8 cellular contexts compared by ENCODE assay signal in the genomic region with DNA sequence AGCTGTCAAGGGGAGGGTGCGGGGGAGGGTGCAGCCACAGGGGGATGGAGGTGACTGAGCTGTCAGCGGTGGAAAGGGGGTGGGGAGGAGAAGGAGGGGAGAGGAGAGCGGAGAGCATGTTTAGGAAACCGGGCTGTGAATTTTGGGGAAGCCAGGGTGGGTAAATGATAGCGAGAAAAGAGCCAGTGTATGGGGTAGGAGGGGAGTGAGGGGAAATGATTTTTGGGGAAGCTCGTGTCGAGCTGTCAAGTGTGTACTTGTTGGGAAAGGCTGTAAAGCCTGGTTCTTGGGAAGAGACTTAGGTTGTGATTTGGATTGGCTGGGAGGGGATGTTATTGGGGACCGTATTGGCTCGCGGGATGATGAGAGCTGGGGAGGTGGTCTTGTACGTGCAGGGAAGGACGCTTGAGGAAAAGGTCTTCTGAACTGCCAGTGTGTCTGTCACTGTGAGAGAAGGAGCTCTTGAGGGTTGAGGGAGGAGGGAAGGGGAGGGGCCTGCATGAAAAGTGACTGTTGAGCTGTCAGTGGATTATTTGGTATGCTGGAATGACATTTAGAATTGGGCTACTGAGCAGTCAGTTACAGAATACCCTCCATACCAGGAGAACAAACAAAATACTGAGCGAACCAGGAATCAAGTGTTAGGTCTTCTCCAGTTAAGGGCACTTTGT. TPM values are rescaled to one million over a fixed set of nuclear protein-coding genes. Genes with fewer than 3 reads are reported as not detected.
DNase-seq lines count a peak whose midpoint lies in the region; TF ChIP-seq lines count a peak whose summit lies in the region.

No MANE protein-coding gene starts in this region.

- H2BK5ac ChIP-seq in mesendoderm (ENCODE audit: low read length) = no peak overlapping the region

- H3K27ac Mint-ChIP-seq in activated CD4-positive, alpha-beta memory T cell treated with anti-CD3 and anti-CD28 coated beads, Interleukin-2, amount 10 ng/mL, durations not matched to agents 7 days and 5 days = peak overlapping the region; percentile 80

- H3K4me1 ChIP-seq in HEK293 (ENCODE audit: control insufficient read depth, insufficient read depth, low read length) (no peaks in the 10 kb centered on the region), endocrine pancreas (ENCODE audit: control insufficient read depth, insufficient read depth, low read length) (peaks cover 12% of the 10 kb centered on the region), mesendoderm (ENCODE audit: control insufficient read depth, low read depth, low read length) (peaks cover 6% of the 10 kb centered on the region)

- H3K4me3 ChIP-seq in HEK293 (ENCODE audit: low read depth, low read length) = peak overlapping the region; percentile 98
- H3K4me3 ChIP-seq in endocrine pancreas (ENCODE audit: control insufficient read depth, insufficient read depth, low read length) = peak overlapping the region; percentile 81
- H3K4me3 ChIP-seq in mesendoderm (ENCODE audit: low read length) = peak overlapping the region; percentile 50

- no peak overlapping the region for H4K5ac ChIP-seq in mesendoderm (ENCODE audit: low read length)

- H2AK5ac ChIP-seq in mesendoderm (ENCODE audit: low read length) = no peak overlapping the region

- no peaks in the 10 kb centered on the region for H3K9me3 ChIP-seq in HEK293 (ENCODE audit: control insufficient read depth, insufficient read depth, low read depth, low read length)
- no peaks in the 10 kb centered on the region for H3K9me3 ChIP-seq in endocrine pancreas (ENCODE audit: control insufficient read depth, low read length)

- no peak for TF ChIP-seq CTCF in HEK293 (tag by site-specific recombination; IDR thresholded peaks at IDR 0.05)

- H3K4me1 Mint-ChIP-seq in activated CD4-positive, alpha-beta memory T cell treated with anti-CD3 and anti-CD28 coated beads, Interleukin-2, amount 10 ng/mL, durations not matched to agents 7 days and 5 days = peaks cover 41% of the 10 kb centered on the region

- peaks cover 10% of the 10 kb centered on the region for H3K79me1 ChIP-seq in mesendoderm (ENCODE audit: low read length)

- no peak overlapping the region for H3K18ac ChIP-seq in mesendoderm (ENCODE audit: low read length)

- H2BK120ac ChIP-seq in mesendoderm (ENCODE audit: low read depth, low read length) = no peak overlapping the region

- H3K27me3 Mint-ChIP-seq in activated CD4-positive, alpha-beta memory T cell treated with anti-CD3 and anti-CD28 coated beads, Interleukin-2, amount 10 ng/mL, durations not matched to agents 7 days and 5 days = no peaks in the 10 kb centered on the region

- H3K27me3 ChIP-seq in endocrine pancreas (ENCODE audit: control insufficient read depth, insufficient read depth, low read length) (no peaks in the 10 kb centered on the region), mesendoderm (ENCODE audit: insufficient read depth, low read length, poor library complexity) (no peaks in the 10 kb centered on the region)

- no peak overlapping the region for H3K4ac ChIP-seq in mesendoderm (ENCODE audit: low read depth, low read length)

- H3K9ac ChIP-seq in endocrine pancreas (ENCODE audit: control insufficient read depth, insufficient read depth, low read length) = peak overlapping the region; percentile 99
- peak overlapping the region; percentile 88 for H3K9ac ChIP-seq in mesendoderm (ENCODE audit: low read length)

- peak overlapping the region; percentile 89 for H3K4me2 ChIP-seq in mesendoderm (ENCODE audit: low read length)

- peaks cover 0 to 10% of the 10 kb centered on the region in 2 experiments; a peak in 2 of 3 replicates for H3K36me3 ChIP-seq in HEK293 (ENCODE audit: control insufficient read depth in 2 of 2, insufficient read depth in 1 of 2, low read length in 2 of 2)
- H3K36me3 ChIP-seq in endocrine pancreas (ENCODE audit: control insufficient read depth, insufficient read depth, low read length) = no peaks in the 10 kb centered on the region
- H3K36me3 ChIP-seq in mesendoderm (ENCODE audit: control insufficient read depth, insufficient read depth, low read length) = no peaks in the 10 kb centered on the region

- no peak overlapping the region for H2BK15ac ChIP-seq in mesendoderm (replicated peaks; ENCODE audit: low read depth)

- WGBS in mesendoderm (ENCODE audit: extremely low coverage, insufficient coverage, low lambda C conversion rate) = no CpG with 5 or more reads among the region's 13 CpGs

- peak overlapping the region; percentile 93 for H3K4me3 Mint-ChIP-seq in activated CD4-positive, alpha-beta memory T cell treated with anti-CD3 and anti-CD28 coated beads, Interleukin-2, amount 10 ng/mL, durations not matched to agents 7 days and 5 days

- DNase-seq in DMS79 (lab: John Stamatoyannopoulos, UW) (peak; percentile 17), NCI-H345 (lab: John Stamatoyannopoulos, UW) (peak; percentile 45), mesendoderm (peak; percentile 73), epidermal melanocyte (ENCODE audit: insufficient read length, low spot score) (no peak)
- DNase-seq in activated CD4-positive, alpha-beta memory T cell treated with anti-CD3 and anti-CD28 coated beads, Interleukin-2, amount 10 ng/mL, durations not matched to agents 7 days and 5 days = peak; percentile 46
- peak; percentile 35 to 53 for DNase-seq in stimulated activated CD8-positive, alpha-beta memory T cell treated with anti-CD3 and anti-CD28 coated beads, Interleukin-7, amount 100 ng/mL, for 4 hours (ENCODE audit: low read depth in 2 of 2)

- no peaks in the 10 kb centered on the region for H3K9me3 Mint-ChIP-seq in activated CD4-positive, alpha-beta memory T cell treated with anti-CD3 and anti-CD28 coated beads, Interleukin-2, amount 10 ng/mL, durations not matched to agents 7 days and 5 days

- H3K79me2 ChIP-seq in mesendoderm (ENCODE audit: control insufficient read depth, insufficient read depth, low read length) = peaks cover 5% of the 10 kb centered on the region

- H3K56ac ChIP-seq in mesendoderm (ENCODE audit: low read length) = peak overlapping the region; percentile 93

- H4K8ac ChIP-seq in mesendoderm (ENCODE audit: low read depth, low read length) = no peak overlapping the region

- H3K27ac ChIP-seq in HEK293 (ENCODE audit: extremely low read depth, low read depth, low read length) (peak overlapping the region; percentile 79; the same call in 1 of the 2 replicates), mesendoderm (ENCODE audit: low read depth, low read length) (no peak overlapping the region)

- no peak overlapping the region for H3K23ac ChIP-seq in mesendoderm (ENCODE audit: low read length)

- H3K36me3 Mint-ChIP-seq in activated CD4-positive, alpha-beta memory T cell treated with anti-CD3 and anti-CD28 coated beads, Interleukin-2, amount 10 ng/mL, durations not matched to agents 7 days and 5 days (ENCODE audit: low read depth) = peaks cover 15% of the 10 kb centered on the region

- POLR2A ChIA-PET in HEK293 (lab: Yijun Ruan, JAX) = interaction anchor here (0.6 to 2.1 kb wide), 11 partner anchors 10 to 100 kb away, joined by 3 to 12 read pairs (median 4); a partner anchor contains a TSS
- POLR2A ChIA-PET in activated CD4-positive, alpha-beta memory T cell treated with anti-CD3 and anti-CD28 coated beads, Interleukin-2, amount 10 ng/mL, durations not matched to agents 7 days and 5 days (lab: Charles Lee) = interaction anchor here (0.8 to 2.4 kb wide), 12 partner anchors 10 to 256 kb away, joined by 3 to 20 read pairs (median 4); a partner anchor contains a TSS

- CTCF ChIA-PET in HEK293 (lab: Yijun Ruan, JAX) = interaction anchor here (0.9 to 2.0 kb wide), 3 partner anchors 59 to 376 kb away, joined by 3 to 6 read pairs (median 3); no protein-coding TSS in a partner anchor
- CTCF ChIA-PET in activated CD4-positive, alpha-beta memory T cell treated with anti-CD3 and anti-CD28 coated beads, Interleukin-2, amount 10 ng/mL, durations not matched to agents 7 days and 5 days (lab: Charles Lee) = interaction anchor here (1.2 to 2.2 kb wide), 6 partner anchors 27 to 1100 kb away, joined by 3 to 8 read pairs (median 5); a partner anchor contains a TSS

TF ChIP-seq in HEK293, 187 proteins besides CTCF, POLR2A, EP300 and RAD21 (continues in another document):
- TF ChIP-seq, protein P1, sequence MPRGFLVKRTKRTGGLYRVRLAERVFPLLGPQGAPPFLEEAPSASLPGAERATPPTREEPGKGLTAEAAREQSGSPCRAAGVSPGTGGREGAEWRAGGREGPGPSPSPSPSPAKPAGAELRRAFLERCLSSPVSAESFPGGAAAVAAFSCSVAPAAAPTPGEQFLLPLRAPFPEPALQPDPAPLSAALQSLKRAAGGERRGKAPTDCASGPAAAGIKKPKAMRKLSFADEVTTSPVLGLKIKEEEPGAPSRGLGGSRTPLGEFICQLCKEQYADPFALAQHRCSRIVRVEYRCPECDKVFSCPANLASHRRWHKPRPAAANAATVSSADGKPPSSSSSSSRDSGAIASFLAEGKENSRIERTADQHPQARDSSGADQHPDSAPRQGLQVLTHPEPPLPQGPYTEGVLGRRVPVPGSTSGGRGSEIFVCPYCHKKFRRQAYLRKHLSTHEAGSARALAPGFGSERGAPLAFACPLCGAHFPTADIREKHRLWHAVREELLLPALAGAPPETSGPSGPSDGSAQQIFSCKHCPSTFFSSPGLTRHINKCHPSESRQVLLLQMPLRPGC (tag by site-specific recombination; IDR thresholded peaks at IDR 0.05) = no peak
- TF ChIP-seq ZNF391 (tag by site-specific recombination; IDR thresholded peaks at IDR 0.05; ENCODE audit: borderline replicate concordance, low read depth) (peak; percentile 34; the same call in 1 of the 2 replicates), ZNF544 (tag by site-specific recombination; IDR thresholded peaks at IDR 0.05) (no peak), ZNF341 (tag by site-specific recombination; IDR thresholded peaks at IDR 0.05; ENCODE audit: low read depth) (peak; percentile 82), ZNF24 (tag by site-specific recombination; IDR thresholded peaks at IDR 0.05) (no peak), GLIS2 (tag by site-specific recombination; IDR thresholded peaks at IDR 0.05) (peak; percentile 56; the same call in 1 of the 2 replicates), KLF1 (tag by site-specific recombination; IDR thresholded peaks at IDR 0.05) (no peak)

RNA-seq across cellular contexts. Expression of a gene that starts 1.0 kb away (rescaled TPM):
- 10 to 100 TPM; 19.7 to 19.8 TPM for total RNA-seq in activated CD4-positive, alpha-beta memory T cell treated with anti-CD3 and anti-CD28 coated beads, Interleukin-2, amount 10 ng/mL, durations not matched to agents 7 days and 5 days
- polyA plus RNA-seq in mesendoderm (2013, experiment 1 of 2) = 7.8 TPM
- 7.9 TPM for polyA plus RNA-seq in mesendoderm (2013, experiment 2 of 2)

RNA-seq across cellular contexts. Expression of a gene that starts 3.6 kb away (rescaled TPM):
- total RNA-seq in activated CD4-positive, alpha-beta memory T cell treated with anti-CD3 and anti-CD28 coated beads, Interleukin-2, amount 10 ng/mL, durations not matched to agents 7 days and 5 days = 10 to 100 TPM; 63.4 to 63.6 TPM
- 99.3 TPM for polyA plus RNA-seq in mesendoderm (2013, experiment 1 of 2)
- 97.8 TPM for polyA plus RNA-seq in mesendoderm (2013, experiment 2 of 2)

RNA-seq across cellular contexts. Expression of a gene that starts 29.6 kb away (rescaled TPM):
- total RNA-seq in activated CD4-positive, alpha-beta memory T cell treated with anti-CD3 and anti-CD28 coated beads, Interleukin-2, amount 10 ng/mL, durations not matched to agents 7 days and 5 days = 10 to 100 TPM; 81.6 to 85.4 TPM
- polyA plus RNA-seq in mesendoderm (2013, experiment 1 of 2) = 417 TPM
- 436 TPM for polyA plus RNA-seq in mesendoderm (2013, experiment 2 of 2)
